In genomic region chr5:155679530-155679929, GRCh38 we compare ENCODE assay signal across 10 cellular contexts.
"Had no signal": no experiment of that assay in that cellular context is flagged by ENCODE, and none has a peak within 500 bp of the region (broad histone marks: within the 10 kb centered on the region; RNA-seq: fewer than 3 reads in every experiment).

No MANE protein-coding gene starts in this region.

- H3K27ac Mint-ChIP-seq: GM23338, HFFc6, IgD-negative memory B cell had no signal

- H3K9me3 Mint-ChIP-seq: GM23338 had no signal

- H3K9me3 ChIP-seq: HAP-1 had no signal

- H3K4me2 ChIP-seq: GM23338, KMS-11 had no signal

- H3K27ac ChIP-seq: HL-60, KMS-11 had no signal

- H3K4me3 Mint-ChIP-seq: GM23338, HFFc6, IgD-negative memory B cell had no signal

- H2AFZ ChIP-seq: GM23338 had no signal

- H3K4me1 ChIP-seq: HAP-1 had no signal

- H3K4me1 Mint-ChIP-seq: GM23338, IgD-negative memory B cell had no signal

- H3K27me3 Mint-ChIP-seq: IgD-negative memory B cell had no signal

- DNase-seq: H7, HFFc6, Karpas-422, KBM-7 had no signal

- H3K4me3 ChIP-seq: GM23338, HAP-1 had no signal

- H3K9ac ChIP-seq: KMS-11 had no signal

- ATAC-seq: GM23338, HCT116 had no signal

- H3K36me3 ChIP-seq: HAP-1 had no signal
